In the genomic region with DNA sequence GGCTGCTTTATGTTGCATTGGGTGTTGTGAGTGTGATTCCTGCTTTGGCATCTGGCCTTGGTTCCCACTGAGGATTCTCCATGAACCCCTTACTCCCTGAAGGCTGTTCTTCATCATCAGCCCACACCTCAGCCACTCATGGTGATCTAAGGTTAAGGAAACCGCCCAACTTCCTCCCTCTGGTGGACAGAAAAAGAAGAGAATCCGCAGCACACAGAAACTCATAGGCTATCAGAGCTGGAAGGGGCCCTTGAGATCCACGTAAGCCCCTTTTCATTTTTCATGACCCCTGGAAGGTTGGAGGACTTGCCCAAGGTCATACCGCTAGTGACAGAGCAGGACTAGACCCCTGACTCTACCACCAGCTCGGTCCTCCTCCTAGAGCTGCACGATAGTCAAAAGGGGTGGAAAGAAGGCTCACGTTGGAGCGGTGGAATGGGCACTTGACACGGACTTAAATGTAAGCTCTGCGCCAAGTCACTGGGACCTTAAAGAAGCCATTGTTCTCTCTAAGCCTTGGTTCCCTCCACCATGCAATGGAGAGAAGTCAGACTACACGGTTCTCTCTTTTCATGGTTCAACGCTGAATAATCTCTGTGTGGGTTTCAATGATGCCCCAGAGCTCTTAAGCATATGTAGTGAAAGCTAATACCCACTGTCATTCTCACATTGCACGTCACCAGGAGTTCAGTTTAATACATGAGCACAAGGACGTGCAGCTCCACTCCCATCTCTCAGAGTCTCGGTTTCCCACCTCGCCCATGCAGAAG, we compare ENCODE assay signal across 1 cellular context.
A peak's percentile ranks its signal among the peaks of the same experiment; 100 is the strongest.
TF ChIP-seq lines count a peak whose summit lies in the region.

No MANE protein-coding gene starts in this region.

TF ChIP-seq in HepG2, 621 proteins besides CTCF, POLR2A, EP300 and RAD21 (continued from another document):
- TF ChIP-seq, protein P1, sequence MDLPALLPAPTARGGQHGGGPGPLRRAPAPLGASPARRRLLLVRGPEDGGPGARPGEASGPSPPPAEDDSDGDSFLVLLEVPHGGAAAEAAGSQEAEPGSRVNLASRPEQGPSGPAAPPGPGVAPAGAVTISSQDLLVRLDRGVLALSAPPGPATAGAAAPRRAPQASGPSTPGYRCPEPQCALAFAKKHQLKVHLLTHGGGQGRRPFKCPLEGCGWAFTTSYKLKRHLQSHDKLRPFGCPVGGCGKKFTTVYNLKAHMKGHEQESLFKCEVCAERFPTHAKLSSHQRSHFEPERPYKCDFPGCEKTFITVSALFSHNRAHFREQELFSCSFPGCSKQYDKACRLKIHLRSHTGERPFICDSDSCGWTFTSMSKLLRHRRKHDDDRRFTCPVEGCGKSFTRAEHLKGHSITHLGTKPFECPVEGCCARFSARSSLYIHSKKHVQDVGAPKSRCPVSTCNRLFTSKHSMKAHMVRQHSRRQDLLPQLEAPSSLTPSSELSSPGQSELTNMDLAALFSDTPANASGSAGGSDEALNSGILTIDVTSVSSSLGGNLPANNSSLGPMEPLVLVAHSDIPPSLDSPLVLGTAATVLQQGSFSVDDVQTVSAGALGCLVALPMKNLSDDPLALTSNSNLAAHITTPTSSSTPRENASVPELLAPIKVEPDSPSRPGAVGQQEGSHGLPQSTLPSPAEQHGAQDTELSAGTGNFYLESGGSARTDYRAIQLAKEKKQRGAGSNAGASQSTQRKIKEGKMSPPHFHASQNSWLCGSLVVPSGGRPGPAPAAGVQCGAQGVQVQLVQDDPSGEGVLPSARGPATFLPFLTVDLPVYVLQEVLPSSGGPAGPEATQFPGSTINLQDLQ (CRISPR knock-in tag; IDR thresholded peaks at IDR 0.05), result no peak
- TF ChIP-seq, protein P2, sequence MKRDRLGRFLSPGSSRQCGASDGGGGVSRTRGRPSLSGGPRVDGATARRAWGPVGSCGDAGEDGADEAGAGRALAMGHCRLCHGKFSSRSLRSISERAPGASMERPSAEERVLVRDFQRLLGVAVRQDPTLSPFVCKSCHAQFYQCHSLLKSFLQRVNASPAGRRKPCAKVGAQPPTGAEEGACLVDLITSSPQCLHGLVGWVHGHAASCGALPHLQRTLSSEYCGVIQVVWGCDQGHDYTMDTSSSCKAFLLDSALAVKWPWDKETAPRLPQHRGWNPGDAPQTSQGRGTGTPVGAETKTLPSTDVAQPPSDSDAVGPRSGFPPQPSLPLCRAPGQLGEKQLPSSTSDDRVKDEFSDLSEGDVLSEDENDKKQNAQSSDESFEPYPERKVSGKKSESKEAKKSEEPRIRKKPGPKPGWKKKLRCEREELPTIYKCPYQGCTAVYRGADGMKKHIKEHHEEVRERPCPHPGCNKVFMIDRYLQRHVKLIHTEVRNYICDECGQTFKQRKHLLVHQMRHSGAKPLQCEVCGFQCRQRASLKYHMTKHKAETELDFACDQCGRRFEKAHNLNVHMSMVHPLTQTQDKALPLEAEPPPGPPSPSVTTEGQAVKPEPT (CRISPR knock-in tag; IDR thresholded peaks at IDR 0.05; ENCODE audit: low read depth), result no peak
- TF ChIP-seq ZMAT3 (CRISPR knock-in tag; conservative IDR thresholded peaks at IDR 0.05), result no peak
- TF ChIP-seq XRCC5 (optimal IDR thresholded peaks at IDR 0.05; ENCODE audit: low read length), result peak; percentile 31
- TF ChIP-seq, protein P3, sequence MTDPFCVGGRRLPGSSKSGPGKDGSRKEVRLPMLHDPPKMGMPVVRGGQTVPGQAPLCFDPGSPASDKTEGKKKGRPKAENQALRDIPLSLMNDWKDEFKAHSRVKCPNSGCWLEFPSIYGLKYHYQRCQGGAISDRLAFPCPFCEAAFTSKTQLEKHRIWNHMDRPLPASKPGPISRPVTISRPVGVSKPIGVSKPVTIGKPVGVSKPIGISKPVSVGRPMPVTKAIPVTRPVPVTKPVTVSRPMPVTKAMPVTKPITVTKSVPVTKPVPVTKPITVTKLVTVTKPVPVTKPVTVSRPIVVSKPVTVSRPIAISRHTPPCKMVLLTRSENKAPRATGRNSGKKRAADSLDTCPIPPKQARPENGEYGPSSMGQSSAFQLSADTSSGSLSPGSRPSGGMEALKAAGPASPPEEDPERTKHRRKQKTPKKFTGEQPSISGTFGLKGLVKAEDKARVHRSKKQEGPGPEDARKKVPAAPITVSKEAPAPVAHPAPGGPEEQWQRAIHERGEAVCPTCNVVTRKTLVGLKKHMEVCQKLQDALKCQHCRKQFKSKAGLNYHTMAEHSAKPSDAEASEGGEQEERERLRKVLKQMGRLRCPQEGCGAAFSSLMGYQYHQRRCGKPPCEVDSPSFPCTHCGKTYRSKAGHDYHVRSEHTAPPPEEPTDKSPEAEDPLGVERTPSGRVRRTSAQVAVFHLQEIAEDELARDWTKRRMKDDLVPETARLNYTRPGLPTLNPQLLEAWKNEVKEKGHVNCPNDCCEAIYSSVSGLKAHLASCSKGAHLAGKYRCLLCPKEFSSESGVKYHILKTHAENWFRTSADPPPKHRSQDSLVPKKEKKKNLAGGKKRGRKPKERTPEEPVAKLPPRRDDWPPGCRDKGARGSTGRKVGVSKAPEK (CRISPR knock-in tag; IDR thresholded peaks at IDR 0.05; ENCODE audit: borderline replicate concordance), result no peak
- no peak for TF ChIP-seq CAMTA2 (CRISPR knock-in tag; IDR thresholded peaks at IDR 0.05; ENCODE audit: borderline replicate concordance)
- TF ChIP-seq KDM6A (CRISPR knock-in tag; IDR thresholded peaks at IDR 0.05; ENCODE audit: low read depth), result no peak
- TF ChIP-seq, protein P4, sequence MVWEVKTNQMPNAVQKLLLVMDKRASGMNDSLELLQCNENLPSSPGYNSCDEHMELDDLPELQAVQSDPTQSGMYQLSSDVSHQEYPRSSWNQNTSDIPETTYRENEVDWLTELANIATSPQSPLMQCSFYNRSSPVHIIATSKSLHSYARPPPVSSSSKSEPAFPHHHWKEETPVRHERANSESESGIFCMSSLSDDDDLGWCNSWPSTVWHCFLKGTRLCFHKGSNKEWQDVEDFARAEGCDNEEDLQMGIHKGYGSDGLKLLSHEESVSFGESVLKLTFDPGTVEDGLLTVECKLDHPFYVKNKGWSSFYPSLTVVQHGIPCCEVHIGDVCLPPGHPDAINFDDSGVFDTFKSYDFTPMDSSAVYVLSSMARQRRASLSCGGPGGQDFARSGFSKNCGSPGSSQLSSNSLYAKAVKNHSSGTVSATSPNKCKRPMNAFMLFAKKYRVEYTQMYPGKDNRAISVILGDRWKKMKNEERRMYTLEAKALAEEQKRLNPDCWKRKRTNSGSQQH (CRISPR knock-in tag; IDR thresholded peaks at IDR 0.05; ENCODE audit: low read depth), result no peak
- no peak for TF ChIP-seq ZNF484 (CRISPR knock-in tag; IDR thresholded peaks at IDR 0.05; ENCODE audit: borderline replicate concordance, low read depth)
- peak; percentile 74 for TF ChIP-seq STAG1 (CRISPR knock-in tag; IDR thresholded peaks at IDR 0.05)
- TF ChIP-seq, protein P5, sequence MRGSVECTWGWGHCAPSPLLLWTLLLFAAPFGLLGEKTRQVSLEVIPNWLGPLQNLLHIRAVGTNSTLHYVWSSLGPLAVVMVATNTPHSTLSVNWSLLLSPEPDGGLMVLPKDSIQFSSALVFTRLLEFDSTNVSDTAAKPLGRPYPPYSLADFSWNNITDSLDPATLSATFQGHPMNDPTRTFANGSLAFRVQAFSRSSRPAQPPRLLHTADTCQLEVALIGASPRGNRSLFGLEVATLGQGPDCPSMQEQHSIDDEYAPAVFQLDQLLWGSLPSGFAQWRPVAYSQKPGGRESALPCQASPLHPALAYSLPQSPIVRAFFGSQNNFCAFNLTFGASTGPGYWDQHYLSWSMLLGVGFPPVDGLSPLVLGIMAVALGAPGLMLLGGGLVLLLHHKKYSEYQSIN (CRISPR knock-in tag; IDR thresholded peaks at IDR 0.05; ENCODE audit: borderline replicate concordance), result no peak
TF ChIP-seq in HepG2: peak in this region for 3.
